8 cellular contexts compared by ENCODE assay signal in genomic region chr2:126634273-126634861, GRCh38. TPM values are rescaled to one million over a fixed set of nuclear protein-coding genes. Genes with fewer than 3 reads are reported as not detected.
DNase-seq lines count a peak whose midpoint lies in the region; ATAC-seq and TF ChIP-seq lines count a peak whose summit lies in the region.

No MANE protein-coding gene starts in this region.

- H2BK120ac ChIP-seq in mesendoderm (ENCODE audit: low read depth, low read length): no peak overlapping the region

- no peak overlapping the region for H2BK15ac ChIP-seq in mesendoderm (replicated peaks; ENCODE audit: low read depth)

- no peak overlapping the region for H3K9ac ChIP-seq in mesendoderm (ENCODE audit: low read length)

- no peak overlapping the region for H3K4ac ChIP-seq in mesendoderm (ENCODE audit: low read depth, low read length)

- TF ChIP-seq CTCF in GM12874 (IDR thresholded peaks at IDR 0.05; ENCODE audit: insufficient read depth, low read depth, low read length): peak; percentile 55

- no peaks in the 10 kb centered on the region for H3K4me1 ChIP-seq in mesendoderm (ENCODE audit: control insufficient read depth, low read depth, low read length)

- no peak overlapping the region for H3K4me3 ChIP-seq in mesendoderm (ENCODE audit: low read length)

- no peak overlapping the region for H4K5ac ChIP-seq in mesendoderm (ENCODE audit: low read length)

- H2BK5ac ChIP-seq in mesendoderm (ENCODE audit: low read length): no peak overlapping the region

- H3K56ac ChIP-seq in mesendoderm (ENCODE audit: low read length): no peak overlapping the region

- no peak overlapping the region for H3K27ac ChIP-seq in mesendoderm (ENCODE audit: low read depth, low read length)

- ATAC-seq in HG03565 (IDR thresholded peaks at IDR 0.05; ENCODE audit: unreplicated experiment): peak; percentile 53

- peak; percentile 33 for DNase-seq in activated naive CD4-positive, alpha-beta T cell treated with anti-CD3 and anti-CD28 coated beads, Interleukin-2, amount 50 U/mL, for 16 hours
- peak; percentile 42 for DNase-seq in mesendoderm
- no peak for DNase-seq in AML-193 (lab: John Stamatoyannopoulos, UW)
- no peak for DNase-seq in DMS114 treated with DMSO at 0.1 percent for 48 hours (lab: John Stamatoyannopoulos, UW; ENCODE audit: unreplicated experiment)
- no peak for DNase-seq in AG08396 (ENCODE audit: low spot score)
- DNase-seq in midbrain (lab: John Stamatoyannopoulos, UW): no peak

- no peak overlapping the region for H3K18ac ChIP-seq in mesendoderm (ENCODE audit: low read length)

- H3K79me2 ChIP-seq in mesendoderm (ENCODE audit: control insufficient read depth, insufficient read depth, low read length): no peaks in the 10 kb centered on the region

- no peak overlapping the region for H3K4me2 ChIP-seq in mesendoderm (ENCODE audit: low read length)

- H3K23ac ChIP-seq in mesendoderm (ENCODE audit: low read length): no peak overlapping the region

- no peaks in the 10 kb centered on the region for H3K79me1 ChIP-seq in mesendoderm (ENCODE audit: low read length)

- H4K8ac ChIP-seq in mesendoderm (ENCODE audit: low read depth, low read length): no peak overlapping the region

- H3K36me3 ChIP-seq in mesendoderm (ENCODE audit: control insufficient read depth, insufficient read depth, low read length): no peaks in the 10 kb centered on the region

- no CpG with 5 or more reads among the region's 12 CpGs for WGBS in mesendoderm (ENCODE audit: extremely low coverage, insufficient coverage, low lambda C conversion rate)

- no peaks in the 10 kb centered on the region for H3K27me3 ChIP-seq in mesendoderm (ENCODE audit: insufficient read depth, low read length, poor library complexity)

- H2AK5ac ChIP-seq in mesendoderm (ENCODE audit: low read length): no peak overlapping the region

RNA-seq across cellular contexts. Expression of gene GYPC, which starts 21.6 kb away (rescaled TPM):
- polyA plus RNA-seq in mesendoderm (2013, experiment 1 of 2): 24.4 TPM
- polyA plus RNA-seq in mesendoderm (2013, experiment 2 of 2): 24.2 TPM

Comparison
In these comparisons a context has a peak if more than half of its experiments do, and no peak if none do; other contexts are left out.
1. DNase-seq: peak in activated naive CD4-positive, alpha-beta T cell treated with anti-CD3 and anti-CD28 coated beads, Interleukin-2, amount 50 U/mL, for 16 hours (single experiment) and mesendoderm (single experiment); none in AML-193 (0 of 2), DMS114 treated with DMSO at 0.1 percent for 48 hours (single experiment), AG08396 (single experiment) and midbrain (single experiment).